Comparison of ENCODE assay signal across 12 cellular contexts in the genomic region with DNA sequence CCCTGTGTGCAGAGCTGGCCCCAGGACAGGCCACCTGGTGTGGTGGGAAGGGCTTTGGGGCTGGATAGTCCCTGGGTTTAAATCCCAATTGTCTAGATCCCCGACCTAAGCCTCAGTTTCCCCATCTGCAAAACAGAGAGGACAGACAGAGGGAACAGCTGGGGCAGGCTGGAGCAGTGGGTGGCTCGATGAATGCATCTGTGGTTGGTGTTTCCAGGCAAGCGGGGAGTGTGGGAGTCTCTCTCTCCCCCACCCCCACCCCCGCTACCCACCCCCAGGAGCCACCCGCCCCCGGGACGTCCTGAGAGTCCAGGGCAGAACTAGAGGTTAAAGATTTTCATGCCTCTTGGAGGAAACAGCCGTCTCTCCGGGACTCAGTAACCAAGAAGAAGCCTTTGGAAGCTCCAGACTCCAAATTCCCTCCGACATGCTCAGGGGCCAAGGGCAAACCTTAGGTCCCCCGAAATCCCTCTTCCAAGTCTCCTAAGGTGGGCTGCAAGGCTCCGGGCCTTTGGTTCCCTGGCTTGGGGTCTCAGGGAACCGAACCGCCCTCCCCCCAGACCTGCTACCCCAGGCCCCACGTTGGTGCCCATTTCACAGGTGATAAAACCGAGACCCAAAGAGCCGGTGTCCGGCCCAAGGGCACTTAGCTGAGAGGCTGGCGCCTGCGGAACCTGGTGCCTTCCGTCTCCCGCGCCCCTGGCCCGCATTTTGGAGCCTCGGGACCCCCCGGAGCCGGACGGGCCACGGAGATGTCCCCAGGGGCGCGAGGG. TPM values are rescaled to one million over a fixed set of nuclear protein-coding genes. Genes with fewer than 3 reads are reported as not detected.
DNase-seq lines count a peak whose midpoint lies in the region; ATAC-seq, FAIRE-seq and TF ChIP-seq lines count a peak whose summit lies in the region.
"Had no signal": no experiment of that assay in that cellular context is flagged by ENCODE, and none has a peak within 500 bp of the region (broad histone marks: within the 10 kb centered on the region; RNA-seq: fewer than 3 reads in every experiment).

No MANE protein-coding gene starts in this region.

- dilution Hi-C loops in endothelial cell of umbilical vein (cut with MboI; ENCODE audit: extremely low pct_ligation_motif_present, low sequenced_read_pairs): no loop called here

- no peak overlapping the region for H4K91ac ChIP-seq in mesenchymal stem cell (ENCODE audit: low read length)

- H3K4me1 Mint-ChIP-seq in effector memory CD8-positive, alpha-beta T cell (ENCODE audit: low read depth in 2 of 2): peaks cover 4 to 5% of the 10 kb centered on the region in 2 donors
- H3K4me1 Mint-ChIP-seq: stimulated activated naive CD8-positive, alpha-beta T cell treated with anti-CD3 and anti-CD28 coated beads, Interleukin-15, amount 100 ng/mL, for 72 hours had no signal

- peak overlapping the region in 1 of 2 experiments; percentile 80 for H3K4ac ChIP-seq in mesenchymal stem cell (ENCODE audit: low read depth in 1 of 2, low read length in 2 of 2)

- no peaks in the 10 kb centered on the region for H3K36me3 Mint-ChIP-seq in effector memory CD8-positive, alpha-beta T cell (ENCODE audit: insufficient read depth)

- no peak for ATAC-seq in PC-3
- no peak for ATAC-seq in effector memory CD8-positive, alpha-beta T cell (replicated peaks)
- ATAC-seq in HG03135 (IDR thresholded peaks at IDR 0.05; ENCODE audit: unreplicated experiment): no peak
- ATAC-seq: stimulated activated naive CD8-positive, alpha-beta T cell treated with anti-CD3 and anti-CD28 coated beads, Interleukin-15, amount 100 ng/mL, for 72 hours had no signal

- TF ChIP-seq POLR2A in endothelial cell of umbilical vein (IDR thresholded peaks at IDR 0.05; ENCODE audit: low read depth, low read length): no peak
- no peak for TF ChIP-seq POLR2A in tibial nerve (IDR thresholded peaks at IDR 0.05)

- peak overlapping the region in 1 of 2 experiments; percentile 4 for H2BK12ac ChIP-seq in mesenchymal stem cell (ENCODE audit: low read length in 2 of 2)

- peak overlapping the region; percentile 45 for H3K9ac ChIP-seq in PC-3 (ENCODE audit: low read length)
- peak overlapping the region; percentile 66 for H3K9ac ChIP-seq in endothelial cell of umbilical vein (replicated peaks; ENCODE audit: extremely low read depth, insufficient read depth, low read length)
- peak overlapping the region; percentile 80 for H3K9ac ChIP-seq in mesenchymal stem cell (ENCODE audit: low read length)

- peak overlapping the region; percentile 67 for H3K4me3 ChIP-seq in PC-3 (ENCODE audit: low read length)
- H3K4me3 ChIP-seq in endothelial cell of umbilical vein (replicated peaks in 1 of 3; ENCODE audit: insufficient read depth in 1 of 3, low read depth in 1 of 3, low read length in 3 of 3): peak overlapping the region; percentile 50 to 63 (median 58)
- H3K4me3 ChIP-seq in mesenchymal stem cell (ENCODE audit: insufficient read depth in 1 of 2, low read depth in 1 of 2, low read length in 2 of 2): peak overlapping the region; percentile 62 to 78
- H3K4me3 ChIP-seq in tibial nerve: peak overlapping the region; percentile 20 to 47 (median 20)

- no peak overlapping the region for H3K27ac ChIP-seq in PC-3 (ENCODE audit: low read length)
- peak overlapping the region; percentile 27 for H3K27ac ChIP-seq in endothelial cell of umbilical vein (ENCODE audit: insufficient read depth, low read depth, low read length)
- no peak overlapping the region for H3K27ac ChIP-seq in mesenchymal stem cell (ENCODE audit: low read length, poor library complexity, severe bottlenecking)
- no peak overlapping the region for H3K27ac ChIP-seq in tibial nerve

- no peaks in the 10 kb centered on the region for H4K20me1 ChIP-seq in PC-3 (ENCODE audit: low read length)
- no peaks in the 10 kb centered on the region for H4K20me1 ChIP-seq in endothelial cell of umbilical vein (replicated peaks; ENCODE audit: control insufficient read depth, extremely low read depth, insufficient read depth, low read length)

- H2AK5ac ChIP-seq in mesenchymal stem cell (ENCODE audit: low read length, severe bottlenecking): no peak overlapping the region

- H4K8ac ChIP-seq in mesenchymal stem cell (ENCODE audit: low read length): peak overlapping the region; percentile 42

- H2AFZ ChIP-seq in PC-3 (ENCODE audit: low read length): peak overlapping the region; percentile 79
- peak overlapping the region; percentile 69 for H2AFZ ChIP-seq in endothelial cell of umbilical vein (ENCODE audit: low read depth, low read length)
- H2AFZ ChIP-seq in mesenchymal stem cell (ENCODE audit: low read depth, low read length): no peak overlapping the region

- no peak for TF ChIP-seq EP300 in tibial nerve (IDR thresholded peaks at IDR 0.05)

- peak overlapping the region in 1 of 2 experiments; percentile 63 for H3K18ac ChIP-seq in mesenchymal stem cell (ENCODE audit: low read depth in 1 of 2, low read length in 2 of 2)

- H3K27me3 Mint-ChIP-seq in effector memory CD8-positive, alpha-beta T cell: peaks cover 34 to 61% of the 10 kb centered on the region in 2 donors

- no peak overlapping the region for H2BK15ac ChIP-seq in mesenchymal stem cell (ENCODE audit: low read depth, poor library complexity, severe bottlenecking)

- H3K9me3 Mint-ChIP-seq in effector memory CD8-positive, alpha-beta T cell: no peaks in the 10 kb centered on the region
- H3K9me3 Mint-ChIP-seq: stimulated activated naive CD8-positive, alpha-beta T cell treated with anti-CD3 and anti-CD28 coated beads, Interleukin-15, amount 100 ng/mL, for 72 hours had no signal

- H3K4me1 ChIP-seq in PC-3 (ENCODE audit: insufficient read depth, low read length) (peaks cover 11% of the 10 kb centered on the region), endothelial cell of umbilical vein (ENCODE audit: control insufficient read depth, extremely low read depth, insufficient read depth, low read length) (peaks cover 24% of the 10 kb centered on the region), mesenchymal stem cell (ENCODE audit: control insufficient read depth, insufficient read depth, low read depth, low read length) (peaks cover 19% of the 10 kb centered on the region), tibial nerve (peaks cover 0 to 26% (median 2%) of the 10 kb centered on the region in 4 donors)

- no peaks in the 10 kb centered on the region for H3K9me3 ChIP-seq in PC-3 (ENCODE audit: low read length)
- no peaks in the 10 kb centered on the region for H3K9me3 ChIP-seq in endothelial cell of umbilical vein (replicated peaks; ENCODE audit: control insufficient read depth, insufficient read depth, low read length)
- no peaks in the 10 kb centered on the region for H3K9me3 ChIP-seq in mesenchymal stem cell (ENCODE audit: control insufficient read depth, low read length)
- H3K9me3 ChIP-seq in tibial nerve: no peaks in the 10 kb centered on the region

- no peak overlapping the region for H3K14ac ChIP-seq in mesenchymal stem cell (ENCODE audit: low read length in 2 of 2)

- CTCF ChIA-PET in PC-3 (lab: Charles Lee) (interaction anchor here (1.4 kb wide), 1 partner anchor 12 kb away, joined by 3 read pairs; no protein-coding TSS in a partner anchor), endothelial cell of umbilical vein (lab: Charles Lee) (interaction anchor here (0.7 to 5.8 kb wide), 6 partner anchors 12 to 313 kb away, joined by 3 to 52 read pairs (median 4); no protein-coding TSS in a partner anchor)

- POLR2A ChIA-PET in PC-3 (lab: Charles Lee; ENCODE audit: unreplicated experiment): no interaction called here
- POLR2A ChIA-PET in endothelial cell of umbilical vein (lab: Charles Lee): no interaction called here

- no peaks in the 10 kb centered on the region for H3K9me2 ChIP-seq in PC-3 (replicated peaks; ENCODE audit: low read length)

- no peak overlapping the region for H3K4me3 Mint-ChIP-seq in effector memory CD8-positive, alpha-beta T cell

- intact Hi-C loops in PC-3 (cut with micrococcal nuclease): no loop called here
- intact Hi-C loops in endothelial cell of umbilical vein (cut with micrococcal nuclease): loop anchor here (1.0 kb wide), 1 partner anchor 16 kb away; no protein-coding TSS in a partner anchor

- FAIRE-seq in endothelial cell of umbilical vein (lab: Jason Lieb, UNC): peak; percentile 26

- H3K27me3 ChIP-seq in PC-3 (ENCODE audit: low read length) (no peaks in the 10 kb centered on the region), endothelial cell of umbilical vein (ENCODE audit: control insufficient read depth in 2 of 2, insufficient read depth in 2 of 2, low read length in 2 of 2) (no peaks in the 10 kb centered on the region), mesenchymal stem cell (ENCODE audit: control insufficient read depth in 1 of 2, insufficient read depth in 1 of 2, low read length in 2 of 2) (peaks cover 8 to 10% of the 10 kb centered on the region in 2 experiments), tibial nerve (peaks cover 0 to 24% of the 10 kb centered on the region in 2 donors)

- H3K36me3 ChIP-seq in PC-3 (ENCODE audit: low read depth, low read length) (no peaks in the 10 kb centered on the region), endothelial cell of umbilical vein (ENCODE audit: control insufficient read depth in 2 of 2, extremely low read depth in 1 of 2, insufficient read depth in 2 of 2, low read length in 2 of 2) (no peaks in the 10 kb centered on the region), mesenchymal stem cell (ENCODE audit: control insufficient read depth in 1 of 2, insufficient read depth in 2 of 2, low read depth in 1 of 2, low read length in 2 of 2) (no peaks in the 10 kb centered on the region), tibial nerve (no peaks in the 10 kb centered on the region)

- BruUV-seq in PC-3 (replicated peaks; lab: Mats Ljungman, UMichigan): no TSS peak
- BruUV-seq in endothelial cell of umbilical vein (replicated peaks; lab: Mats Ljungman, UMichigan): no TSS peak

- no peaks in the 10 kb centered on the region for H3K79me2 ChIP-seq in PC-3 (ENCODE audit: low read length)
- no peaks in the 10 kb centered on the region for H3K79me2 ChIP-seq in endothelial cell of umbilical vein (ENCODE audit: control insufficient read depth, insufficient read depth, low read length)

- H3F3A ChIP-seq in PC-3 (ENCODE audit: low read length, unreplicated experiment): no peaks in the 10 kb centered on the region

- TF ChIP-seq CTCF in PC-3 (conservative IDR thresholded peaks at IDR 0.05; ENCODE audit: low read depth, low read length) (no peak), endothelial cell of umbilical vein (IDR thresholded peaks at IDR 0.05; ENCODE audit: extremely low read depth in 1 of 2, insufficient read depth in 1 of 2, low read depth in 1 of 2, low read length in 2 of 2) (no peak), tibial nerve (IDR thresholded peaks at IDR 0.05) (no peak)

- no peak overlapping the region for H3K27ac Mint-ChIP-seq in effector memory CD8-positive, alpha-beta T cell
- H3K27ac Mint-ChIP-seq: stimulated activated naive CD8-positive, alpha-beta T cell treated with anti-CD3 and anti-CD28 coated beads, Interleukin-15, amount 100 ng/mL, for 72 hours had no signal

- peaks cover 7% of the 10 kb centered on the region for H3K79me1 ChIP-seq in mesenchymal stem cell (replicated peaks; ENCODE audit: low read length, poor library complexity, severe bottlenecking)

- peak overlapping the region; percentile 79 for H3K4me2 ChIP-seq in PC-3 (ENCODE audit: low read length)
- H3K4me2 ChIP-seq in endothelial cell of umbilical vein (ENCODE audit: insufficient read depth, low read length): peak overlapping the region; percentile 45
- peak overlapping the region; percentile 79 for H3K4me2 ChIP-seq in mesenchymal stem cell (ENCODE audit: low read length, poor library complexity, severe bottlenecking)

- H2BK120ac ChIP-seq in mesenchymal stem cell (ENCODE audit: low read depth, low read length): peak overlapping the region; percentile 24

- WGBS in mesenchymal stem cell: 18% methylated on average over 25 of the region's 31 CpGs
- WGBS in tibial nerve, 2 donors: 9 to 23% methylated on average over 15 to 24 of the region's 31 CpGs

- no peak for DNase-seq in PC-3
- DNase-seq in endothelial cell of umbilical vein (ENCODE audit: low read depth, low spot score): no peak
- DNase-seq in mesenchymal stem cell: no peak
- DNase-seq in tibial nerve (ENCODE audit: low spot score in 2 of 2): no peak
- DNase-seq in T-helper 9 cell: no peak
- no peak for DNase-seq in DMS79 (lab: John Stamatoyannopoulos, UW)
- DNase-seq in effector memory CD8-positive, alpha-beta T cell: no peak
- DNase-seq: hippocampal formation; NCI-H524; stimulated activated naive CD8-positive, alpha-beta T cell treated with anti-CD3 and anti-CD28 coated beads, Interleukin-15, amount 100 ng/mL, for 72 hours had no signal

- H2BK5ac ChIP-seq in mesenchymal stem cell (ENCODE audit: low read depth, low read length, poor library complexity, severe bottlenecking): no peak overlapping the region

- no peaks in the 10 kb centered on the region for H3K9me1 ChIP-seq in endothelial cell of umbilical vein (replicated peaks; ENCODE audit: control insufficient read depth, extremely low read depth, insufficient read depth, low read length)

- H3K23ac ChIP-seq in mesenchymal stem cell (ENCODE audit: low read length in 2 of 2): no peak overlapping the region

RNA-seq across cellular contexts. Expression of a gene that starts 0.5 kb away (rescaled TPM):
- total RNA-seq in PC-3 (2014; rRNA removed) (1.6 and 2.4 TPM in 2 replicates), endothelial cell of umbilical vein (8.8 and 12.3 TPM in 2 replicates), tibial nerve (1 to 10 TPM in 2 of 4 donors, under 1 TPM in 2; 0.42 to 3.0 (median 1.4) TPM)
- 22.3 and 24.5 TPM in 2 replicates for polyA plus RNA-seq in endothelial cell of umbilical vein
- 11.3 and 12.3 TPM in 2 replicates for polyA plus RNA-seq in endothelial cell of umbilical vein (2011; cell fraction: cytosol; rRNA removed)
- polyA plus RNA-seq in endothelial cell of umbilical vein (2011; cell fraction: nucleus; rRNA removed): 19.9 and 23.7 TPM in 2 replicates
- 12.3 and 17.2 TPM in 2 replicates for polyA plus RNA-seq in endothelial cell of umbilical vein (2012)
- polyA minus RNA-seq in endothelial cell of umbilical vein: 22.6 and 29.3 TPM in 2 replicates
- not detected for polyA minus RNA-seq in endothelial cell of umbilical vein (2011; cell fraction: cytosol; rRNA and poly(A)+ RNA removed)
- polyA minus RNA-seq in endothelial cell of umbilical vein (2011; cell fraction: nucleus; rRNA and poly(A)+ RNA removed): 13.3 and 16.9 TPM in 2 replicates
- polyA plus RNA-seq in mesenchymal stem cell (2013, experiment 1 of 2): 2.7 TPM
- 2.7 TPM for polyA plus RNA-seq in mesenchymal stem cell (2013, experiment 2 of 2)
- total RNA-seq: T-helper 1 cell treated with Interleukin-12 subunit alpha and Interleukin-12 subunit beta and Interleukin-4 antibody, amounts not matched to agents 30 ng/mL and 1 ng/mL, for 36 hours had no signal

RNA-seq across cellular contexts. Expression of a gene that starts 47.6 kb away (rescaled TPM):
- total RNA-seq in PC-3 (2014; rRNA removed): 78.2 and 82.6 TPM in 2 replicates
- total RNA-seq in endothelial cell of umbilical vein: 46.6 and 48.0 TPM in 2 replicates
- 20.1 and 21.5 TPM in 2 replicates for polyA plus RNA-seq in endothelial cell of umbilical vein
- 50.6 and 51.7 TPM in 2 replicates for polyA plus RNA-seq in endothelial cell of umbilical vein (2011; cell fraction: cytosol; rRNA removed)
- 10.4 and 16.5 TPM in 2 replicates for polyA plus RNA-seq in endothelial cell of umbilical vein (2011; cell fraction: nucleus; rRNA removed)
- polyA plus RNA-seq in endothelial cell of umbilical vein (2012): 45.2 and 53.0 TPM in 2 replicates
- 32.0 and 36.3 TPM in 2 replicates for polyA minus RNA-seq in endothelial cell of umbilical vein
- 22.4 TPM for polyA minus RNA-seq in endothelial cell of umbilical vein (2011; cell fraction: cytosol; rRNA and poly(A)+ RNA removed)
- polyA minus RNA-seq in endothelial cell of umbilical vein (2011; cell fraction: nucleus; rRNA and poly(A)+ RNA removed): 6.1 and 6.6 TPM in 2 replicates
- polyA plus RNA-seq in mesenchymal stem cell (2013, experiment 1 of 2): 41.5 TPM
- polyA plus RNA-seq in mesenchymal stem cell (2013, experiment 2 of 2): 42.0 TPM
- total RNA-seq in tibial nerve: 10 to 100 TPM; 42.0 to 71.7 (median 49.7) TPM

Comparison
In these comparisons a context has a peak if more than half of its experiments do, and no peak if none do; other contexts are left out.
1. H3K4me3 ChIP-seq: peak in every context shown above with its lines; median percentile 70 in mesenchymal stem cell; 67 in PC-3; 58 in endothelial cell of umbilical vein; 20 in tibial nerve.